ENCODE assay signal across 8 cellular contexts in the genomic region with DNA sequence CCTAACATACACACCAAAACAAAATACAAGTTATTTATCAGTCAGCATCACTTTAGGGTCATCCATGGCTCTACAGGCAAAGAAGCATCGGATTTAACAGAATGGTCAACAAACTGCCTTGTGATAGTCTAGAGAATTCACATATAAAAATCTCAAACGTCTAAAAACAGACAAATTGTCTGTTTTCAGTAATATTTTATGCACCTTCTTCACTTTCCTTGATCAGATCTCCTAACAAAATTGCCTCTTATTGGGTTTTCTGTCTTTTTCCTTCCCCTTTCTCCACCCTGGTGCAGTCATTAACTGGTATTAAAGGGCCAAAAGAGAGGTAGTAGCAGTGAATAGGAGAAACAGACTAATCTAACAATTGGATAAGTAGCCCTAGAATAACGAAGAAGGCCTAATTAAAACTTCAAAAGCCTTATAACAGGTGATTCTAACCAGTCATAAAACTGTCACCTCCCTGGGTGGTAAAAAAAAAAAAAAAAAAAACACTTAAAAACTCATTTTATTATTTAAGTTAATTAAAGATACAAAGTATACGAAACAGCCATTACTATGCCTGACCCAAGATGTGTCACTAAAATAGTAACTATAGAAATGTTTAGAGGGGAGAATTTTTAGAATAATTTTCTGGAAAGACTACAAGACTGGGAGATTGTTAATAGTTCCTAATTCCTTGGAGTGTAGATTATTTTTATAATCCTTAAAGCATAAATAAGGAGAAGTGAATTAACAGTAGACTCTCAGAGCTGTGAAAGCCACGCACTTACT. TPM values are rescaled to one million over a fixed set of nuclear protein-coding genes. Genes with fewer than 3 reads are reported as not detected.
DNase-seq lines count a peak whose midpoint lies in the region; ATAC-seq and TF ChIP-seq lines count a peak whose summit lies in the region.

No MANE protein-coding gene starts in this region.

- H3K27ac Mint-ChIP-seq in activated CD4-positive, alpha-beta T cell treated with anti-CD3 and anti-CD28 coated beads, Interleukin-2, amount 10 ng/mL, durations not matched to agents 24 days and 14 days = no peak overlapping the region
- H3K27ac Mint-ChIP-seq in activated T-helper 1 cell treated with anti-CD3 and anti-CD28 coated beads, Interleukin-12 subunit alpha, Interleukin-12 subunit beta, Interleukin-2, Interleukin-4 antibody, amounts not matched to agents 30 ng/mL and 10 ng/mL and 1 ng/mL, durations not matched to agents 14 hours and 24 hours and 36 hours = no peak overlapping the region

- no peaks in the 10 kb centered on the region for H3K9me3 Mint-ChIP-seq in activated CD4-positive, alpha-beta T cell treated with anti-CD3 and anti-CD28 coated beads, Interleukin-2, amount 10 ng/mL, durations not matched to agents 24 days and 14 days
- H3K9me3 Mint-ChIP-seq in activated T-helper 1 cell treated with anti-CD3 and anti-CD28 coated beads, Interleukin-12 subunit alpha, Interleukin-12 subunit beta, Interleukin-2, Interleukin-4 antibody, amounts not matched to agents 30 ng/mL and 10 ng/mL and 1 ng/mL, durations not matched to agents 14 hours and 24 hours and 36 hours = no peaks in the 10 kb centered on the region

- ATAC-seq in GM21528 (IDR thresholded peaks at IDR 0.05; ENCODE audit: low FRiP score, unreplicated experiment) = no peak

- H3K4me3 ChIP-seq in stomach smooth muscle (ENCODE audit: low read length in 2 of 2) = peak overlapping the region; percentile 71 to 83

- no peaks in the 10 kb centered on the region for H3K27me3 ChIP-seq in stomach smooth muscle (ENCODE audit: control insufficient read depth in 1 of 2, insufficient read depth in 2 of 2, low read length in 2 of 2)

- peaks cover 17% of the 10 kb centered on the region for H3K4me1 Mint-ChIP-seq in activated CD4-positive, alpha-beta T cell treated with anti-CD3 and anti-CD28 coated beads, Interleukin-2, amount 10 ng/mL, durations not matched to agents 24 days and 14 days
- peaks cover 24% of the 10 kb centered on the region for H3K4me1 Mint-ChIP-seq in activated T-helper 1 cell treated with anti-CD3 and anti-CD28 coated beads, Interleukin-12 subunit alpha, Interleukin-12 subunit beta, Interleukin-2, Interleukin-4 antibody, amounts not matched to agents 30 ng/mL and 10 ng/mL and 1 ng/mL, durations not matched to agents 14 hours and 24 hours and 36 hours (ENCODE audit: low read depth)

- H3K4me3 Mint-ChIP-seq in activated CD4-positive, alpha-beta T cell treated with anti-CD3 and anti-CD28 coated beads, Interleukin-2, amount 10 ng/mL, durations not matched to agents 24 days and 14 days = peak overlapping the region; percentile 95
- peak overlapping the region; percentile 89 for H3K4me3 Mint-ChIP-seq in activated T-helper 1 cell treated with anti-CD3 and anti-CD28 coated beads, Interleukin-12 subunit alpha, Interleukin-12 subunit beta, Interleukin-2, Interleukin-4 antibody, amounts not matched to agents 30 ng/mL and 10 ng/mL and 1 ng/mL, durations not matched to agents 14 hours and 24 hours and 36 hours

- H3K27ac ChIP-seq in stomach smooth muscle (ENCODE audit: low read length) = no peak overlapping the region

- no peak for TF ChIP-seq CTCF in GM13977 (IDR thresholded peaks at IDR 0.05; ENCODE audit: extremely low read depth, insufficient read depth, missing control alignments)

- no peaks in the 10 kb centered on the region for H3K9me3 ChIP-seq in stomach smooth muscle (ENCODE audit: control insufficient read depth in 2 of 2, low read length in 2 of 2)

- H3K4me1 ChIP-seq in stomach smooth muscle (ENCODE audit: control insufficient read depth, insufficient read depth, low read length) = peaks cover 9% of the 10 kb centered on the region

- no peak for DNase-seq in activated CD4-positive, alpha-beta T cell treated with anti-CD3 and anti-CD28 coated beads, Interleukin-2, amount 10 ng/mL, durations not matched to agents 24 days and 14 days
- DNase-seq in activated CD4-positive, alpha-beta T cell treated with anti-CD3 and anti-CD28 coated beads for 4 hours = no peak
- no peak for DNase-seq in activated T-helper 1 cell treated with anti-CD3 and anti-CD28 coated beads, Interleukin-12 subunit alpha, Interleukin-12 subunit beta, Interleukin-2, Interleukin-4 antibody, amounts not matched to agents 30 ng/mL and 10 ng/mL and 1 ng/mL, durations not matched to agents 14 hours and 24 hours and 36 hours (ENCODE audit: low spot score)
- DNase-seq in inferior parietal cortex (ENCODE audit: extremely low spot score) = peak; percentile 22
- no peak for DNase-seq in 8988T
- DNase-seq in GM13977 (ENCODE audit: low spot score) = no peak

- H3K36me3 Mint-ChIP-seq in activated CD4-positive, alpha-beta T cell treated with anti-CD3 and anti-CD28 coated beads, Interleukin-2, amount 10 ng/mL, durations not matched to agents 24 days and 14 days (ENCODE audit: low read depth) = peaks cover 7% of the 10 kb centered on the region
- H3K36me3 Mint-ChIP-seq in activated T-helper 1 cell treated with anti-CD3 and anti-CD28 coated beads, Interleukin-12 subunit alpha, Interleukin-12 subunit beta, Interleukin-2, Interleukin-4 antibody, amounts not matched to agents 30 ng/mL and 10 ng/mL and 1 ng/mL, durations not matched to agents 14 hours and 24 hours and 36 hours (ENCODE audit: low read depth) = no peaks in the 10 kb centered on the region

- peak overlapping the region in 1 of 2 donors; percentile 63 for H3K9ac ChIP-seq in stomach smooth muscle (ENCODE audit: low read length in 2 of 2)

- H3K36me3 ChIP-seq in stomach smooth muscle (ENCODE audit: control insufficient read depth in 2 of 2, insufficient read depth in 2 of 2, low read length in 2 of 2) = no peaks in the 10 kb centered on the region

- in situ Hi-C loops in GM13977 (cut with MboI; ENCODE audit: low pct_unique_long_range_greater_than_20kb, low sequenced_read_pairs, unreplicated experiment) = no loop called here

- peaks cover 14% of the 10 kb centered on the region for H3K27me3 Mint-ChIP-seq in activated CD4-positive, alpha-beta T cell treated with anti-CD3 and anti-CD28 coated beads, Interleukin-2, amount 10 ng/mL, durations not matched to agents 24 days and 14 days
- H3K27me3 Mint-ChIP-seq in activated T-helper 1 cell treated with anti-CD3 and anti-CD28 coated beads, Interleukin-12 subunit alpha, Interleukin-12 subunit beta, Interleukin-2, Interleukin-4 antibody, amounts not matched to agents 30 ng/mL and 10 ng/mL and 1 ng/mL, durations not matched to agents 14 hours and 24 hours and 36 hours (ENCODE audit: insufficient read depth) = peaks cover 2% of the 10 kb centered on the region

- intact Hi-C loops in activated CD4-positive, alpha-beta T cell treated with anti-CD3 and anti-CD28 coated beads, Interleukin-2, amount 10 ng/mL, durations not matched to agents 24 days and 14 days (cut with micrococcal nuclease) = loop anchor here (5.0 to 10.0 kb wide), 6 partner anchors 34 to 1124 kb away; a partner anchor contains a TSS
- intact Hi-C loops in activated T-helper 1 cell treated with anti-CD3 and anti-CD28 coated beads, Interleukin-12 subunit alpha, Interleukin-12 subunit beta, Interleukin-2, Interleukin-4 antibody, amounts not matched to agents 30 ng/mL and 10 ng/mL and 1 ng/mL, durations not matched to agents 14 hours and 24 hours and 36 hours (cut with micrococcal nuclease) = loop anchor here (5.0 to 10.0 kb wide), 2 partner anchors 97 to 1124 kb away; a partner anchor contains a TSS

RNA-seq across cellular contexts. Expression of a gene that starts 1.5 kb away (rescaled TPM):
- total RNA-seq in activated CD4-positive, alpha-beta T cell treated with anti-CD3 and anti-CD28 coated beads, Interleukin-2, amount 10 ng/mL, durations not matched to agents 24 days and 14 days = 28.1 and 29.5 TPM in 2 replicates
- 23.3 and 25.2 TPM in 2 replicates for total RNA-seq in activated T-helper 1 cell treated with anti-CD3 and anti-CD28 coated beads, Interleukin-12 subunit alpha, Interleukin-12 subunit beta, Interleukin-2, Interleukin-4 antibody, amounts not matched to agents 30 ng/mL and 10 ng/mL and 1 ng/mL, durations not matched to agents 14 hours and 24 hours and 36 hours
